10 cellular contexts compared by ENCODE assay signal in the genomic region with DNA sequence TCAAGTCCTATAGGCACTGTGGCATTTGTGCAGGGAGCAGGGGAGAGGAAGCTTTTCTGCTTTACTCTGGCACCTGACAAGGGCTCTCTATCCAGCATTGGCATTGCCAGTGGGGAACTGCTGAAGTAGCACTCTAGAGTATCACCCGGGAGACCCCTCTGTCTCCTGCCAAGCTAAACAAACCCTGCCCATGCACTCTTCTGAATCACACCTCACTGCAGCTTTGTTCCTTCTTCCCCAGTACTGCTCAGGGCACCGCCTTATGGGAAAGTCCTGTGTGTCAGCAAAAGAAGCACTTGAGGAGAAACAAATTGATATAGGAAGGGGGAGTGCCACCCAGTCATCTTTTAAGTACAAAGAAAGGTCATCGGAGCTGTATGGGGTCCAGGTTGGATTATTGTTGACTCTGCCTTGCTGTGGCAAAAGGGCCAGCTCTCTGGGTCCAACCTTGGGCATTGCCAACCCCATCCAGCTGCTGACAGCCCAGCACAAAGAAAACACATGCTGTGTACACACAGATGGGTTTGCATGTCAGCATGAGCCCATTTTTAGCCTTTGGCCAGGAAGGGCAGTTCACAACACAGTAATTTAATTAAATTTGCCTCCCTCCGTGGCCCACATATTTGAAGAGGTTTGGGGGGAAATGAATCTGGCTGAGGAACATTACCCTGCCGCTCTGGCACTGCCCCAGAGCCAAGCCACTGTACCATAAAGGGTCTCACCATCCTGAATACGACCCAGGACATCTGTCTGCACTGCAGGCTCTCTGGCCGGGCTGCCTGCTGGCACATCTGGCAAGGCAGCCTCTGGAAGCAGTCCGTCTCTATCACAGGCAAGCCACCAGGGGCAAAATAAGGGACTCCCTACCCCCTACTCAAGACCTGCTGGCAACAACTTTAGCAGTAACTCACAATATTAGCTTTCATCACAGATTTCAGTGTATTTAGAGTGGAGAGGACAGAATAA. TPM values are rescaled to one million over a fixed set of nuclear protein-coding genes. Genes with fewer than 3 reads are reported as not detected.
A peak's percentile ranks its signal among the peaks of the same experiment; 100 is the strongest.
DNase-seq lines count a peak whose midpoint lies in the region; ATAC-seq, FAIRE-seq and TF ChIP-seq lines count a peak whose summit lies in the region.
"Had no signal": no experiment of that assay in that cellular context is flagged by ENCODE, and none has a peak within 500 bp of the region (broad histone marks: within the 10 kb centered on the region; RNA-seq: fewer than 3 reads in every experiment).

No MANE protein-coding gene starts in this region.

- H3K4me3 ChIP-seq in epithelial cell of proximal tubule (ENCODE audit: low read depth, low read length) (no peak overlapping the region), parathyroid adenoma (ENCODE audit: low read depth, low read length) (no peak overlapping the region)
- H3K4me3 ChIP-seq: heart right ventricle had no signal

- H3K36me3 ChIP-seq in parathyroid adenoma (ENCODE audit: control insufficient read depth, insufficient read depth, low read length) = no peaks in the 10 kb centered on the region

- peak; percentile 93 for DNase-seq in NCI-H1092 (lab: John Stamatoyannopoulos, UW)
- peak; percentile 98 for DNase-seq in NCI-H69 (lab: John Stamatoyannopoulos, UW)
- peak; percentile 36 for DNase-seq in epithelial cell of proximal tubule (ENCODE audit: low read depth)
- no peak for DNase-seq in GM19240 (ENCODE audit: insufficient read length, low spot score)
- no peak for DNase-seq in GM12892 (ENCODE audit: insufficient read length)
- DNase-seq: heart right ventricle, NCI-H2107 had no signal

- TF ChIP-seq POLR2A in GM12892 (IDR thresholded peaks at IDR 0.05; ENCODE audit: low read depth, low read length) = no peak

- H3K27me3 ChIP-seq in parathyroid adenoma (ENCODE audit: control insufficient read depth, insufficient read depth, low read length) = no peaks in the 10 kb centered on the region
- H3K27me3 ChIP-seq: heart right ventricle had no signal

- peaks cover 6% of the 10 kb centered on the region for H3K79me2 ChIP-seq in parathyroid adenoma

- peak overlapping the region; percentile 6 for H2AFZ ChIP-seq in parathyroid adenoma

- peak overlapping the region; percentile 73 for H3K27ac ChIP-seq in parathyroid adenoma
- H3K27ac ChIP-seq: heart right ventricle had no signal

- no peak for ATAC-seq in HG03175 (IDR thresholded peaks at IDR 0.05; ENCODE audit: unreplicated experiment)

- H3K4me2 ChIP-seq in parathyroid adenoma (ENCODE audit: low read length) = no peak overlapping the region

- TF ChIP-seq CTCF in epithelial cell of proximal tubule (conservative IDR thresholded peaks at IDR 0.05; ENCODE audit: low read depth, low read length) (no peak), parathyroid adenoma (IDR thresholded peaks at IDR 0.05) (no peak)

- no peaks in the 10 kb centered on the region for H3K9me3 ChIP-seq in parathyroid adenoma (ENCODE audit: control insufficient read depth, low read length)
- H3K9me3 ChIP-seq: heart right ventricle had no signal

- no peak overlapping the region for H3K9ac ChIP-seq in parathyroid adenoma

- peaks cover 52% of the 10 kb centered on the region for H3K4me1 ChIP-seq in parathyroid adenoma

- no peak for FAIRE-seq in GM12892 (lab: Jason Lieb, UNC)
- FAIRE-seq: H54 had no signal

RNA-seq across cellular contexts. Expression of gene LRRC4, which starts 13.1 kb away (rescaled TPM):
- 1.1 and 1.3 TPM in 2 replicates for total RNA-seq in epithelial cell of proximal tubule
- 0.40 TPM for polyA plus RNA-seq in GM12892 (2012; ENCODE audit: missing spikeins)

Comparison
In these comparisons a context has a peak if more than half of its experiments do, and no peak if none do; other contexts are left out.
1. DNase-seq: peak in NCI-H1092 (single experiment), NCI-H69 (single experiment) and epithelial cell of proximal tubule (single experiment); none in GM19240 (single experiment) and GM12892 (single experiment).